10 cellular contexts compared by ENCODE assay signal in the genomic region with DNA sequence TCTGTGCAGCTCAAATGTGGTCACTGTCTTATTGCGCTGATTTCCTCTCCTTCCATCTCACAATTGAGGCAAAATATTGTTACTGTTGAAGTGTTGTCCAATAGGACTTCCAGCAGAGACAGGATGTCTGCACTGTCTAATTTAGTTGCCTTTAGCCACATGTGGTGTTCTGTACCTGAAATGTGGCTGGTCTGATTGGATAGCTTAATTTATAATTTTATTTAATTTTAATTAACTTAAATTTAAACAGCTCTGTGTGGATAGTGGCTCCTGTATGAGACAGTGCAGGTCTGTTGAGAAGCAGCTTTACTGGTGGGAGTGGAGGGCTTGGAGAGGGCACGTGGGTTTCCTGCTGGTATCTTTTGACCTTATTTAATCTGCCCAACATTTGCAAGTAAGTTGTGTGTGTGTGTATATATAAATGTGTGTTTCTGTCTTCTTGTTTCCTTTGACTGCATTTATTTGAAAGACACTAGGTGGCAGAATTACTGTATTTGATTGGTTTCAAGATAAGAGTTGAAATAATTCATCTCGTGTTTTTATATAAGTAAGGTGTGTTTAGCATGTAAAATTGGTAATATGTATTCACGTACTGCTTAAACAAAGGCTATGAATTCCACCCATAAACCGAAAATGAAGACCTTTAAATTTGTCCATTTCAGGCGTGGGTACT. TPM values are rescaled to one million over a fixed set of nuclear protein-coding genes. Genes with fewer than 3 reads are reported as not detected.
DNase-seq lines count a peak whose midpoint lies in the region; ATAC-seq and TF ChIP-seq lines count a peak whose summit lies in the region.
"Had no signal": no experiment of that assay in that cellular context is flagged by ENCODE, and none has a peak within 500 bp of the region (broad histone marks: within the 10 kb centered on the region; RNA-seq: fewer than 3 reads in every experiment).

No MANE protein-coding gene starts in this region.

- ATAC-seq in activated CD4-positive, alpha-beta T cell treated with anti-CD3 and anti-CD28 coated beads for 36 hours: no peak
- ATAC-seq in psoas muscle: no peak

- H3K27ac ChIP-seq in dorsolateral prefrontal cortex (peak overlapping the region in 9 of 59 donors; percentile 5 to 47 (median 22)), psoas muscle (no peak overlapping the region)

- peaks cover 48% of the 10 kb centered on the region for H3K36me3 Mint-ChIP-seq in activated CD4-positive, alpha-beta T cell treated with anti-CD3 and anti-CD28 coated beads, Interleukin-2, amount 10 ng/mL, durations not matched to agents 7 days and 5 days (ENCODE audit: low read depth)
- peaks cover 27% of the 10 kb centered on the region for H3K36me3 Mint-ChIP-seq in activated CD4-positive, alpha-beta T cell treated with anti-CD3 and anti-CD28 coated beads for 36 hours (ENCODE audit: low read depth)

- H3K4me3 Mint-ChIP-seq in activated CD4-positive, alpha-beta T cell treated with anti-CD3 and anti-CD28 coated beads, Interleukin-2, amount 10 ng/mL, durations not matched to agents 7 days and 5 days: no peak overlapping the region
- no peak overlapping the region for H3K4me3 Mint-ChIP-seq in activated CD4-positive, alpha-beta T cell treated with anti-CD3 and anti-CD28 coated beads for 36 hours
- H3K4me3 Mint-ChIP-seq: activated naive CD4-positive, alpha-beta T cell treated with anti-CD3 and anti-CD28 coated beads for 36 hours had no signal

- H3K27ac Mint-ChIP-seq in activated CD4-positive, alpha-beta T cell treated with anti-CD3 and anti-CD28 coated beads, Interleukin-2, amount 10 ng/mL, durations not matched to agents 7 days and 5 days: peak overlapping the region; percentile 72
- no peak overlapping the region for H3K27ac Mint-ChIP-seq in activated CD4-positive, alpha-beta T cell treated with anti-CD3 and anti-CD28 coated beads for 36 hours
- H3K27ac Mint-ChIP-seq: activated naive CD4-positive, alpha-beta T cell treated with anti-CD3 and anti-CD28 coated beads for 36 hours had no signal

- CTCF ChIA-PET in activated CD4-positive, alpha-beta T cell treated with anti-CD3 and anti-CD28 coated beads, Interleukin-2, amount 10 ng/mL, durations not matched to agents 7 days and 5 days (lab: Charles Lee): interaction anchor here (1.0 to 3.7 kb wide), 3 partner anchors 7 to 287 kb away, joined by 5 to 19 read pairs (median 5); no protein-coding TSS in a partner anchor
- CTCF ChIA-PET in activated CD4-positive, alpha-beta T cell treated with anti-CD3 and anti-CD28 coated beads for 36 hours (lab: Charles Lee): interaction anchor here (0.7 to 1.1 kb wide), 3 partner anchors 16 to 156 kb away, joined by 3 read pairs; no protein-coding TSS in a partner anchor

- no peaks in the 10 kb centered on the region for H3K27me3 ChIP-seq in dorsolateral prefrontal cortex
- H3K27me3 ChIP-seq in psoas muscle (ENCODE audit: insufficient read depth in 3 of 3, low read length in 2 of 3): no peaks in the 10 kb centered on the region
- H3K27me3 ChIP-seq in MG63: no peaks in the 10 kb centered on the region

- TF ChIP-seq CTCF in dorsolateral prefrontal cortex (IDR thresholded peaks at IDR 0.05 in 54 of 56, conservative IDR thresholded peaks at IDR 0.05 in 2 of 56; ENCODE audit: low read depth in 1 of 56, partially characterized antibody in 56 of 56) (peak in 53 of 56 donors; percentile 11 to 68 (median 46)), psoas muscle (IDR thresholded peaks at IDR 0.05) (peak; percentile 38)

- H3K36me3 ChIP-seq in psoas muscle (ENCODE audit: insufficient read depth in 1 of 2, low read depth in 1 of 2) (peaks cover 0 to 68% of the 10 kb centered on the region in 2 donors), MG63 (no peaks in the 10 kb centered on the region; the same call in 1 of the 2 replicates)

- 74 to 77% (median 75%) methylated on average over 6 of the region's 6 CpGs for WGBS in psoas muscle, 3 donors

- intact Hi-C loops in activated CD4-positive, alpha-beta T cell treated with anti-CD3 and anti-CD28 coated beads for 36 hours (cut with DNase I, micrococcal nuclease): loop anchor here in 1 of 2 experiments (1.0 to 5.0 kb wide), 2 partner anchors 250 to 289 kb away; no protein-coding TSS in a partner anchor
- intact Hi-C loops in dorsolateral prefrontal cortex (cut with DNase I): no loop called here
- intact Hi-C loops in psoas muscle (cut with DNase I): loop anchor here in 1 of 2 donors (5.0 kb wide), 1 partner anchor 249 kb away; a partner anchor contains a TSS

- peaks cover 68% of the 10 kb centered on the region for H3K4me1 Mint-ChIP-seq in activated CD4-positive, alpha-beta T cell treated with anti-CD3 and anti-CD28 coated beads, Interleukin-2, amount 10 ng/mL, durations not matched to agents 7 days and 5 days
- peaks cover 51% of the 10 kb centered on the region for H3K4me1 Mint-ChIP-seq in activated CD4-positive, alpha-beta T cell treated with anti-CD3 and anti-CD28 coated beads for 36 hours

- POLR2A ChIA-PET in activated CD4-positive, alpha-beta T cell treated with anti-CD3 and anti-CD28 coated beads, Interleukin-2, amount 10 ng/mL, durations not matched to agents 7 days and 5 days (lab: Charles Lee): no interaction called here
- POLR2A ChIA-PET in activated CD4-positive, alpha-beta T cell treated with anti-CD3 and anti-CD28 coated beads for 36 hours (lab: Charles Lee): no interaction called here

- H3K9me3 Mint-ChIP-seq in activated CD4-positive, alpha-beta T cell treated with anti-CD3 and anti-CD28 coated beads, Interleukin-2, amount 10 ng/mL, durations not matched to agents 7 days and 5 days: no peaks in the 10 kb centered on the region
- H3K9me3 Mint-ChIP-seq in activated CD4-positive, alpha-beta T cell treated with anti-CD3 and anti-CD28 coated beads for 36 hours (ENCODE audit: low read depth): no peaks in the 10 kb centered on the region
- H3K9me3 Mint-ChIP-seq: activated naive CD4-positive, alpha-beta T cell treated with anti-CD3 and anti-CD28 coated beads for 36 hours had no signal

- no peak for DNase-seq in activated CD4-positive, alpha-beta T cell treated with anti-CD3 and anti-CD28 coated beads, Interleukin-2, amount 10 ng/mL, durations not matched to agents 7 days and 5 days
- DNase-seq in activated CD4-positive, alpha-beta T cell treated with anti-CD3 and anti-CD28 coated beads for 36 hours: no peak
- DNase-seq in OCI-M1 (lab: John Stamatoyannopoulos, UW): peak; percentile 53
- DNase-seq in dorsolateral prefrontal cortex: no peak
- DNase-seq in psoas muscle: no peak
- DNase-seq in SHP77 treated with DMSO at 0.1 percent for 48 hours (lab: John Stamatoyannopoulos, UW): no peak
- no peak for DNase-seq in NCI-H2227 (lab: John Stamatoyannopoulos, UW; ENCODE audit: unreplicated experiment)
- DNase-seq in MG63: no peak
- DNase-seq: activated naive CD4-positive, alpha-beta T cell treated with anti-CD3 and anti-CD28 coated beads for 36 hours; RPMI8226 had no signal

- H3K4me3 ChIP-seq in dorsolateral prefrontal cortex: no peak overlapping the region
- no peak overlapping the region for H3K4me3 ChIP-seq in psoas muscle
- no peak overlapping the region for H3K4me3 ChIP-seq in MG63

- H3K4me1 ChIP-seq in psoas muscle: no peaks in the 10 kb centered on the region

- H3K9me3 ChIP-seq in psoas muscle (no peaks in the 10 kb centered on the region), MG63 (no peaks in the 10 kb centered on the region)

- H3K27me3 Mint-ChIP-seq in activated CD4-positive, alpha-beta T cell treated with anti-CD3 and anti-CD28 coated beads, Interleukin-2, amount 10 ng/mL, durations not matched to agents 7 days and 5 days: no peaks in the 10 kb centered on the region
- no peaks in the 10 kb centered on the region for H3K27me3 Mint-ChIP-seq in activated CD4-positive, alpha-beta T cell treated with anti-CD3 and anti-CD28 coated beads for 36 hours

RNA-seq across cellular contexts. Expression of a gene that starts 55.3 kb away (rescaled TPM):
- total RNA-seq in activated CD4-positive, alpha-beta T cell treated with anti-CD3 and anti-CD28 coated beads, Interleukin-2, amount 10 ng/mL, durations not matched to agents 7 days and 5 days: under 1 TPM; 0.87 to 0.94 TPM
- under 1 TPM; 0.46 to 0.69 TPM for total RNA-seq in activated CD4-positive, alpha-beta T cell treated with anti-CD3 and anti-CD28 coated beads for 36 hours
- total RNA-seq in dorsolateral prefrontal cortex (10 to 100 TPM in 16 of 120 experiments, 1 to 10 TPM in 104; 3.0 to 16.7 (median 6.9) TPM), psoas muscle (under 1 TPM; 0.25 to 0.94 (median 0.70) TPM)
- under 1 TPM; 0.11 to 0.34 (median 0.27) TPM for polyA plus RNA-seq in psoas muscle
- total RNA-seq in MG63 (2014; rRNA removed; shearing (Covaris generic); ENCODE audit: low replicate concordance): 0.57 TPM in 1 of 2 replicates, not detected in the other
